ENCODE assay signal across 1 cellular context in the genomic region with DNA sequence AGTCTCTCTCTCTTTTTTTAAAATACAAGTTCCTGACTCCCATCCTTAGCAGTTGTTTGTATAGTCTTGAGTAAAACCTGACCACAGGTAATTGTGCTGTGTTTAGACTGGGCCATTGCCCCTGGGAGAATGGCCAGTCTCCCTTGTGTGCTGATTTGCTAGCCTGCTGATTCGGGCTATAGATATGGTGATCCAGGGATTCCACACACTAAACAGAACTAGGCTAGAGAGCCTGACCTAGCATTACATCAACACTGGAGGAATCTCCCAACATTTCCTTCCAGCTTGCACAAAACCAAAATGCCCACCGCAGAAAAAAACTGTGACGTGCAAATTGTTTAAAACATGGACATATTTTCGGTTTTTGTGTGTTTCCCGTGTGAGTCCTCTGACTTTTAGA.
TF ChIP-seq lines count a peak whose summit lies in the region.

No MANE protein-coding gene starts in this region.

TF ChIP-seq in H1, 55 proteins besides CTCF, POLR2A, EP300 and RAD21 (continued from another document):
- TF ChIP-seq RBBP5 (IDR thresholded peaks at IDR 0.05; ENCODE audit: borderline replicate concordance, low read depth, low read length) = no peak
- TF ChIP-seq SUZ12 (IDR thresholded peaks at IDR 0.05; ENCODE audit: low read length) = no peak
- no peak for TF ChIP-seq ATF3 (IDR thresholded peaks at IDR 0.05; ENCODE audit: insufficient read depth, low read depth, low read length)
- no peak for TF ChIP-seq CTBP2 (IDR thresholded peaks at IDR 0.05; ENCODE audit: borderline replicate concordance, insufficient read depth, insufficient read length, low read length)
- TF ChIP-seq CEBPB (IDR thresholded peaks at IDR 0.05; ENCODE audit: low read depth, low read length) = no peak
- TF ChIP-seq SIX5 (IDR thresholded peaks at IDR 0.05; ENCODE audit: low read depth, low read length) = no peak
